In genomic region chr18:13262839-13263691, GRCh38 we compare ENCODE assay signal across 1 cellular context.
TF ChIP-seq lines count a peak whose summit lies in the region.

No MANE protein-coding gene starts in this region.

TF ChIP-seq in GM12878, 131 proteins besides CTCF, POLR2A, EP300 and RAD21 (continued from another document):
- TF ChIP-seq BCL3 (IDR thresholded peaks at IDR 0.05; ENCODE audit: borderline replicate concordance, insufficient read depth, low read depth, low read length, poor library complexity, severe bottlenecking) (no peak), TCF3 (IDR thresholded peaks at IDR 0.05; ENCODE audit: borderline replicate concordance, insufficient read depth, low read depth, low read length) (0 out of 2 replicates have a peak, but pooled peaks have one; percentile 22), PBX3 (IDR thresholded peaks at IDR 0.05; ENCODE audit: insufficient replicate concordance, low read depth, low read length) (no peak), IRF3 (IDR thresholded peaks at IDR 0.05) (no peak)
